In the genomic region with DNA sequence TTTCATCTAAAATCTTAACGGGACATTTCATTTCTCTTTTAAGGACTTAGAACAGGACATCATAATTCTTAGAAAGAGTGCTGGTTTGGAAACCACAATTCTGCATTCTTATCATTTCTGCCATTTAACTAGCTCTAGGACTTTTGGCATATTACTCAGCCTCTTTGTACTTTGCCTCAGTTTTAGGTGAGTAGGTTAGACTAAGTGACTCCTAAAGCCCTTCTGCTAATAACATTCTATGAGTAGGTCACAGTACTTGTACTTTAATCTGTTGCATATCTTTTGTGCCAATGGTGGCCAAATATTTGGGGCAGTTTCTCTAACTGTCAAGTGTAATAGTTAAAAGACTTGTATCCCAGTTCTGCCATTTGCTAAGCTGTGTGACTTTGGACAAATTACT, we compare ENCODE assay signal across 16 cellular contexts.
DNase-seq lines count a peak whose midpoint lies in the region; ATAC-seq and TF ChIP-seq lines count a peak whose summit lies in the region.
"Had no signal": no experiment of that assay in that cellular context is flagged by ENCODE, and none has a peak within 500 bp of the region (broad histone marks: within the 10 kb centered on the region; RNA-seq: fewer than 3 reads in every experiment).

No MANE protein-coding gene starts in this region.

- no TSS peak for BruUV-seq in MCF 10A (replicated peaks; lab: Mats Ljungman, UMichigan)

- POLR2A ChIA-PET in MCF 10A (lab: Yijun Ruan, JAX): no interaction called here

- ATAC-seq in activated T-helper 17 cell treated with anti-CD3 and anti-CD28 coated beads, Interleukin-2, amount 50 U/mL, for 72 hours (replicated peaks): peak; percentile 64
- peak; percentile 62 for ATAC-seq in stimulated activated naive CD8-positive, alpha-beta T cell treated with anti-CD3 and anti-CD28 coated beads, Interleukin-15, amount 100 ng/mL, for 72 hours
- ATAC-seq: body of pancreas, left colon had no signal

- CTCF ChIA-PET in MCF 10A (lab: Yijun Ruan, JAX): no interaction called here

- TF ChIP-seq CTCF in MCF 10A (IDR thresholded peaks at IDR 0.05; ENCODE audit: unreplicated experiment): no peak

- H3K9me3 Mint-ChIP-seq in activated T-helper 17 cell treated with anti-CD3 and anti-CD28 coated beads, Interleukin-2, amount 50 U/mL, for 72 hours: peaks cover 6% of the 10 kb centered on the region
- peaks cover 6 to 12% of the 10 kb centered on the region in 2 donors for H3K9me3 Mint-ChIP-seq in stimulated activated naive CD8-positive, alpha-beta T cell treated with anti-CD3 and anti-CD28 coated beads, Interleukin-15, amount 100 ng/mL, for 72 hours
- H3K9me3 Mint-ChIP-seq in immature natural killer cell: peaks cover under 1 to 13% (median 8%) of the 10 kb centered on the region in 6 donors
- peaks cover 12% of the 10 kb centered on the region for H3K9me3 Mint-ChIP-seq in MCF 10A (ENCODE audit: unreplicated experiment)

- no peak overlapping the region for H3K4me3 Mint-ChIP-seq in activated T-helper 17 cell treated with anti-CD3 and anti-CD28 coated beads, Interleukin-2, amount 50 U/mL, for 72 hours
- no peak overlapping the region for H3K4me3 Mint-ChIP-seq in stimulated activated naive CD8-positive, alpha-beta T cell treated with anti-CD3 and anti-CD28 coated beads, Interleukin-15, amount 100 ng/mL, for 72 hours
- H3K4me3 Mint-ChIP-seq in immature natural killer cell: no peak overlapping the region
- H3K4me3 Mint-ChIP-seq in MCF 10A (ENCODE audit: unreplicated experiment): no peak overlapping the region
- H3K4me3 Mint-ChIP-seq: CD8-positive, alpha-beta memory T cell; IgD-negative memory B cell had no signal

- DNase-seq in H4 (ENCODE audit: low spot score) (peak; percentile 13), foreskin melanocyte (peak; percentile 11), immature natural killer cell (no peak), MCF 10A (ENCODE audit: unreplicated experiment) (no peak), NCI-H2227 treated with DMSO at 0.1 percent for 48 hours (lab: John Stamatoyannopoulos, UW) (no peak)
- no peak for DNase-seq in stimulated activated naive CD8-positive, alpha-beta T cell treated with anti-CD3 and anti-CD28 coated beads, Interleukin-15, amount 100 ng/mL, for 72 hours
- DNase-seq: activated effector memory CD4-positive, alpha-beta T cell treated with anti-CD3 and anti-CD28 coated beads, Interleukin-2, amount 50 U/mL, for 16 hours; body of pancreas; CD8-positive, alpha-beta memory T cell; head of caudate nucleus; left colon; NCI-H1417; NCI-H446 treated with DMSO at 0.1 percent for 48 hours had no signal

- H3K4me1 Mint-ChIP-seq in activated T-helper 17 cell treated with anti-CD3 and anti-CD28 coated beads, Interleukin-2, amount 50 U/mL, for 72 hours: no peaks in the 10 kb centered on the region
- no peaks in the 10 kb centered on the region for H3K4me1 Mint-ChIP-seq in stimulated activated naive CD8-positive, alpha-beta T cell treated with anti-CD3 and anti-CD28 coated beads, Interleukin-15, amount 100 ng/mL, for 72 hours
- peaks cover 0 to 9% of the 10 kb centered on the region in 2 donors for H3K4me1 Mint-ChIP-seq in immature natural killer cell
- no peaks in the 10 kb centered on the region for H3K4me1 Mint-ChIP-seq in MCF 10A (ENCODE audit: insufficient read depth, unreplicated experiment)

- no peaks in the 10 kb centered on the region for H3K27me3 Mint-ChIP-seq in activated T-helper 17 cell treated with anti-CD3 and anti-CD28 coated beads, Interleukin-2, amount 50 U/mL, for 72 hours
- H3K27me3 Mint-ChIP-seq in stimulated activated naive CD8-positive, alpha-beta T cell treated with anti-CD3 and anti-CD28 coated beads, Interleukin-15, amount 100 ng/mL, for 72 hours: no peaks in the 10 kb centered on the region
- peaks cover 0 to under 1% (median 0%) of the 10 kb centered on the region in 3 donors for H3K27me3 Mint-ChIP-seq in immature natural killer cell (ENCODE audit: low read depth in 3 of 3)
- no peaks in the 10 kb centered on the region for H3K27me3 Mint-ChIP-seq in MCF 10A (ENCODE audit: insufficient read depth, unreplicated experiment)
- H3K27me3 Mint-ChIP-seq: CD8-positive, alpha-beta memory T cell; IgD-negative memory B cell; progenitor cell of endocrine pancreas had no signal

- peaks cover 24% of the 10 kb centered on the region for H3K36me3 Mint-ChIP-seq in activated T-helper 17 cell treated with anti-CD3 and anti-CD28 coated beads, Interleukin-2, amount 50 U/mL, for 72 hours (ENCODE audit: low read depth)
- H3K36me3 Mint-ChIP-seq in immature natural killer cell (peaks cover 11 to 15% (median 14%) of the 10 kb centered on the region in 3 donors), MCF 10A (ENCODE audit: insufficient read depth, unreplicated experiment) (peaks cover 8% of the 10 kb centered on the region)

- H3K27ac Mint-ChIP-seq in activated T-helper 17 cell treated with anti-CD3 and anti-CD28 coated beads, Interleukin-2, amount 50 U/mL, for 72 hours: no peak overlapping the region
- peak overlapping the region in 1 of 2 donors; percentile 21 for H3K27ac Mint-ChIP-seq in stimulated activated naive CD8-positive, alpha-beta T cell treated with anti-CD3 and anti-CD28 coated beads, Interleukin-15, amount 100 ng/mL, for 72 hours
- H3K27ac Mint-ChIP-seq in immature natural killer cell (no peak overlapping the region), MCF 10A (ENCODE audit: low read depth, unreplicated experiment) (no peak overlapping the region)
- H3K27ac Mint-ChIP-seq: IgD-negative memory B cell, progenitor cell of endocrine pancreas had no signal

- intact Hi-C loops in MCF 10A (cut with micrococcal nuclease): no loop called here

Comparison
In these comparisons a context has a peak if more than half of its experiments do, and no peak if none do; other contexts are left out.
1. DNase-seq: peak in H4 (single experiment) and foreskin melanocyte (single experiment); none in stimulated activated naive CD8-positive, alpha-beta T cell treated with anti-CD3 and anti-CD28 coated beads, Interleukin-15, amount 100 ng/mL, for 72 hours (0 of 2), immature natural killer cell (0 of 3), MCF 10A (single experiment) and NCI-H2227 treated with DMSO at 0.1 percent for 48 hours (single experiment).